ENCODE assay signal across 1 cellular context in the genomic region with DNA sequence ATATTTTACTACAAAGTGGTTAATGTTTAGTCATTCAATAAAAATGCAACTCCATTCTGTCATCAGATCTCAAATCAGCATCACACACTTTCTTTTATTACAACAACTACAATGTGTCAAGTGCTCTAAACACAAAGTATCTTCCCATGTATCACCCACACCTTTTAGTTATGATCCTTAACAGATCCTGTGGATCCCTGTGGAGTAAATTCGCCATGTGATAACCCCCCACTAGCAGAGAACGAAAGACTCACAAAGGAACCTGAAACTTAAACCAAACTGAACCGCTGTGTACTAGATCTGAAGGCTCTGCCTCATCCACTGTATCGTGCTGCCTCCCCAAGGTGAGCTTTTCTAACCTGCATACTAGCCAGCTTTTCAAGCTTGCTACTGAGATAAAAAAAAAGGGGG.
TF ChIP-seq lines count a peak whose summit lies in the region.

No MANE protein-coding gene starts in this region.

TF ChIP-seq in K562, 482 proteins besides CTCF, POLR2A, EP300 and RAD21 (continued from another document):
- TF ChIP-seq SPI1 (IDR thresholded peaks at IDR 0.05; ENCODE audit: borderline replicate concordance, low read depth, low read length) (no peak), TFE3 (CRISPR knock-in tag; IDR thresholded peaks at IDR 0.05) (no peak), KLF16 (IDR thresholded peaks at IDR 0.05) (peak; percentile 54), ZBTB8A (IDR thresholded peaks at IDR 0.05; ENCODE audit: partially characterized antibody) (no peak), GABPB2 (CRISPR knock-in tag; conservative IDR thresholded peaks at IDR 0.05) (no peak), ZNF384 (IDR thresholded peaks at IDR 0.05; ENCODE audit: low read depth, low read length) (0 out of 2 replicates have a peak, but pooled peaks have one; percentile 32), FOSL1 (tag; conservative IDR thresholded peaks at IDR 0.05) (no peak), NBN (IDR thresholded peaks at IDR 0.05; ENCODE audit: low read depth) (no peak), ZNF263 (CRISPR knock-in tag; IDR thresholded peaks at IDR 0.05; ENCODE audit: borderline replicate concordance) (no peak), XRCC3 (IDR thresholded peaks at IDR 0.05) (no peak), TFAM (CRISPR knock-in tag; conservative IDR thresholded peaks at IDR 0.05) (no peak), KLF13 (tag; IDR thresholded peaks at IDR 0.05; ENCODE audit: borderline replicate concordance, low read depth) (no peak), SOX6 (IDR thresholded peaks at IDR 0.05) (no peak), ZNF561 (CRISPR knock-in tag; conservative IDR thresholded peaks at IDR 0.05) (no peak), ZNF3 (CRISPR knock-in tag; IDR thresholded peaks at IDR 0.05) (no peak), MAFK (IDR thresholded peaks at IDR 0.05; ENCODE audit: low read length) (0 out of 2 replicates have a peak, but pooled peaks have one; percentile 3), SP2 (IDR thresholded peaks at IDR 0.05; ENCODE audit: extremely low read depth, low read depth, low read length, poor library complexity, severe bottlenecking) (no peak), ERF (CRISPR knock-in tag; IDR thresholded peaks at IDR 0.05) (no peak), CTBP1 (IDR thresholded peaks at IDR 0.05; ENCODE audit: borderline replicate concordance) (no peak), KAT2B (IDR thresholded peaks at IDR 0.05; ENCODE audit: low read depth, low read length) (no peak), TRIM28 (IDR thresholded peaks at IDR 0.05) (no peak), ARID3B (CRISPR knock-in tag; IDR thresholded peaks at IDR 0.05; ENCODE audit: borderline replicate concordance) (no peak), ZFP36 (IDR thresholded peaks at IDR 0.05; ENCODE audit: low read depth, low read length, partially characterized antibody) (no peak), BDP1 (IDR thresholded peaks at IDR 0.05; ENCODE audit: insufficient read depth, insufficient read length) (no peak), CLOCK (CRISPR knock-in tag; IDR thresholded peaks at IDR 0.05; ENCODE audit: borderline replicate concordance) (no peak), CC2D1A (IDR thresholded peaks at IDR 0.05) (no peak), CSDE1 (IDR thresholded peaks at IDR 0.05) (no peak), NR1H2 (CRISPR knock-in tag; IDR thresholded peaks at IDR 0.05) (no peak), ZBTB1 (CRISPR knock-in tag; IDR thresholded peaks at IDR 0.05; ENCODE audit: borderline replicate concordance, low read depth) (no peak), EP400 (IDR thresholded peaks at IDR 0.05) (no peak), ETS2 (tag; IDR thresholded peaks at IDR 0.05; ENCODE audit: borderline replicate concordance, poor library complexity, severe bottlenecking) (no peak), DACH1 (IDR thresholded peaks at IDR 0.05; ENCODE audit: partially characterized antibody) (no peak), ZNF592 (IDR thresholded peaks at IDR 0.05) (no peak), PCBP2 (IDR thresholded peaks at IDR 0.05; ENCODE audit: low read depth, low read length, poor library complexity, severe bottlenecking) (no peak), FOXK1 (CRISPR knock-in tag; IDR thresholded peaks at IDR 0.05; ENCODE audit: borderline replicate concordance) (no peak), ZNF347 (CRISPR knock-in tag; IDR thresholded peaks at IDR 0.05; ENCODE audit: low read depth) (no peak), RBBP5 (IDR thresholded peaks at IDR 0.05; ENCODE audit: borderline replicate concordance, insufficient read depth, low read length, poor library complexity, severe bottlenecking) (no peak), CHD4 (IDR thresholded peaks at IDR 0.05; ENCODE audit: insufficient read depth, insufficient replicate concordance, low read depth, low read length, poor library complexity, severe bottlenecking) (no peak)
- TF ChIP-seq, protein P1, sequence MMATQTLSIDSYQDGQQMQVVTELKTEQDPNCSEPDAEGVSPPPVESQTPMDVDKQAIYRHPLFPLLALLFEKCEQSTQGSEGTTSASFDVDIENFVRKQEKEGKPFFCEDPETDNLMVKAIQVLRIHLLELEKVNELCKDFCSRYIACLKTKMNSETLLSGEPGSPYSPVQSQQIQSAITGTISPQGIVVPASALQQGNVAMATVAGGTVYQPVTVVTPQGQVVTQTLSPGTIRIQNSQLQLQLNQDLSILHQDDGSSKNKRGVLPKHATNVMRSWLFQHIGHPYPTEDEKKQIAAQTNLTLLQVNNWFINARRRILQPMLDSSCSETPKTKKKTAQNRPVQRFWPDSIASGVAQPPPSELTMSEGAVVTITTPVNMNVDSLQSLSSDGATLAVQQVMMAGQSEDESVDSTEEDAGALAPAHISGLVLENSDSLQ (IDR thresholded peaks at IDR 0.05), result no peak
- TF ChIP-seq, protein P2, sequence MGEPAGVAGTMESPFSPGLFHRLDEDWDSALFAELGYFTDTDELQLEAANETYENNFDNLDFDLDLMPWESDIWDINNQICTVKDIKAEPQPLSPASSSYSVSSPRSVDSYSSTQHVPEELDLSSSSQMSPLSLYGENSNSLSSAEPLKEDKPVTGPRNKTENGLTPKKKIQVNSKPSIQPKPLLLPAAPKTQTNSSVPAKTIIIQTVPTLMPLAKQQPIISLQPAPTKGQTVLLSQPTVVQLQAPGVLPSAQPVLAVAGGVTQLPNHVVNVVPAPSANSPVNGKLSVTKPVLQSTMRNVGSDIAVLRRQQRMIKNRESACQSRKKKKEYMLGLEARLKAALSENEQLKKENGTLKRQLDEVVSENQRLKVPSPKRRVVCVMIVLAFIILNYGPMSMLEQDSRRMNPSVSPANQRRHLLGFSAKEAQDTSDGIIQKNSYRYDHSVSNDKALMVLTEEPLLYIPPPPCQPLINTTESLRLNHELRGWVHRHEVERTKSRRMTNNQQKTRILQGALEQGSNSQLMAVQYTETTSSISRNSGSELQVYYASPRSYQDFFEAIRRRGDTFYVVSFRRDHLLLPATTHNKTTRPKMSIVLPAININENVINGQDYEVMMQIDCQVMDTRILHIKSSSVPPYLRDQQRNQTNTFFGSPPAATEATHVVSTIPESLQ (CRISPR knock-in tag; IDR thresholded peaks at IDR 0.05), result no peak
- TF ChIP-seq, protein P3, sequence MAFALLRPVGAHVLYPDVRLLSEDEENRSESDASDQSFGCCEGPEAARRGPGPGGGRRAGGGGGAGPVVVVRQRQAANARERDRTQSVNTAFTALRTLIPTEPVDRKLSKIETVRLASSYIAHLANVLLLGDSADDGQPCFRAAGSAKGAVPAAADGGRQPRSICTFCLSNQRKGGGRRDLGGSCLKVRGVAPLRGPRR (CRISPR knock-in tag; IDR thresholded peaks at IDR 0.05), result no peak
- TF ChIP-seq, protein P4, sequence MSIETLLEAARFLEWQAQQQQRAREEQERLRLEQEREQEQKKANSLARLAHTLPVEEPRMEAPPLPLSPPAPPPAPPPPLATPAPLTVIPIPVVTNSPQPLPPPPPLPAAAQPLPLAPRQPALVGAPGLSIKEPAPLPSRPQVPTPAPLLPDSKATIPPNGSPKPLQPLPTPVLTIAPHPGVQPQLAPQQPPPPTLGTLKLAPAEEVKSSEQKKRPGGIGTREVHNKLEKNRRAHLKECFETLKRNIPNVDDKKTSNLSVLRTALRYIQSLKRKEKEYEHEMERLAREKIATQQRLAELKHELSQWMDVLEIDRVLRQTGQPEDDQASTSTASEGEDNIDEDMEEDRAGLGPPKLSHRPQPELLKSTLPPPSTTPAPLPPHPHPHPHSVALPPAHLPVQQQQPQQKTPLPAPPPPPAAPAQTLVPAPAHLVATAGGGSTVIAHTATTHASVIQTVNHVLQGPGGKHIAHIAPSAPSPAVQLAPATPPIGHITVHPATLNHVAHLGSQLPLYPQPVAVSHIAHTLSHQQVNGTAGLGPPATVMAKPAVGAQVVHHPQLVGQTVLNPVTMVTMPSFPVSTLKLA (conservative IDR thresholded peaks at IDR 0.05), result peak in 1 of 2 experiments; percentile 24; a peak in 2 of 4 replicates
- TF ChIP-seq, protein P5, sequence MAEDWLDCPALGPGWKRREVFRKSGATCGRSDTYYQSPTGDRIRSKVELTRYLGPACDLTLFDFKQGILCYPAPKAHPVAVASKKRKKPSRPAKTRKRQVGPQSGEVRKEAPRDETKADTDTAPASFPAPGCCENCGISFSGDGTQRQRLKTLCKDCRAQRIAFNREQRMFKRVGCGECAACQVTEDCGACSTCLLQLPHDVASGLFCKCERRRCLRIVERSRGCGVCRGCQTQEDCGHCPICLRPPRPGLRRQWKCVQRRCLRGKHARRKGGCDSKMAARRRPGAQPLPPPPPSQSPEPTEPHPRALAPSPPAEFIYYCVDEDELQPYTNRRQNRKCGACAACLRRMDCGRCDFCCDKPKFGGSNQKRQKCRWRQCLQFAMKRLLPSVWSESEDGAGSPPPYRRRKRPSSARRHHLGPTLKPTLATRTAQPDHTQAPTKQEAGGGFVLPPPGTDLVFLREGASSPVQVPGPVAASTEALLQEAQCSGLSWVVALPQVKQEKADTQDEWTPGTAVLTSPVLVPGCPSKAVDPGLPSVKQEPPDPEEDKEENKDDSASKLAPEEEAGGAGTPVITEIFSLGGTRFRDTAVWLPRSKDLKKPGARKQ (CRISPR knock-in tag; IDR thresholded peaks at IDR 0.05), result no peak
TF ChIP-seq in K562: peak in this region for 12.
